ENCODE assay signal across 12 cellular contexts in the genomic region with DNA sequence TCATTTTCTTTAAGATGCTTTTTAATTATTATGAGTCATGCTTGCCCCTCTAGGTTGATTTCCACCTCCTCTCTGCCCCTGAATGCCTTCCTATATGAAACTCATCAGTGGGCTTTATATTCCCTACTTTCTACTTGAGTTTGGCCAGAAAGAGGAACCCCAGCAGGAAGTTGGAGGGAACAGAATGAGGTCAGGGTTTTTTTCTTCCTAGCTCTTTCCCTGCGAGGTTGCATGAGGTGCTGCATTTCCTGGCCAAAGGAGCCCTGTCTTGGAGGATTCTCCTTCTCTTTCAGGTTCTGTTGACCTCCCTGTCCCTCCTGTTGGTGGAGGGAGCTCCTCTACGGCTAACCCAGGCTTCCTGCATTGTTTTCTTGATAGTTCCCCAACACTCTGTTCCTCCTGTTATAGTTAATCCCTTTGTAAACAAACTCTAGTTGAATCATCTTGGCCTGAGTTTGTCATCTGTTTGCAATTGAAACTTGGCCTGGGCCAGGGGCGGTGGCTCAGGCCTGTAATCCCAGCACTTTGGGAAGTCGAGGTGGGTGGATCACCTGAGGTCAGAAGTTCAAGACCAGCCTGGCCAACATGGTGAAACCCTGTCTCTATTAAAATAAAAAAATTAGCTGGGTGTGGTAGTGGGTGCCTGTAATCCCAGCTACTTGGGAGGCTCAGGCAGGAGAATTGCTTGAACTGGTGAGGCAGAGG. TPM values are rescaled to one million over a fixed set of nuclear protein-coding genes. Genes with fewer than 3 reads are reported as not detected.
DNase-seq lines count a peak whose midpoint lies in the region; ATAC-seq and TF ChIP-seq lines count a peak whose summit lies in the region.
"Had no signal": no experiment of that assay in that cellular context is flagged by ENCODE, and none has a peak within 500 bp of the region (broad histone marks: within the 10 kb centered on the region; RNA-seq: fewer than 3 reads in every experiment).

No MANE protein-coding gene starts in this region.

- no peak overlapping the region for H2AK5ac ChIP-seq in IMR-90 (ENCODE audit: low read depth, low read length)
- no peak overlapping the region for H2AK5ac ChIP-seq in mesendoderm (ENCODE audit: low read length)

- no TSS peak for BruUV-seq in IMR-90 (replicated peaks; lab: Mats Ljungman, UMichigan)

- H2BK5ac ChIP-seq in IMR-90 (ENCODE audit: low read depth, low read length, poor library complexity, severe bottlenecking) (no peak overlapping the region), mesendoderm (ENCODE audit: low read length) (no peak overlapping the region)

- peaks cover 8% of the 10 kb centered on the region for H3K9me3 Mint-ChIP-seq in WTC11
- peaks cover 9 to 11% of the 10 kb centered on the region in 2 donors for H3K9me3 Mint-ChIP-seq in activated naive CD4-positive, alpha-beta T cell treated with anti-CD3 and anti-CD28 coated beads, Interleukin-2, amount 50 U/mL, for 72 hours

- peak overlapping the region; percentile 43; the same call in 1 of the 2 replicates for H3K27ac Mint-ChIP-seq in WTC11
- no peak overlapping the region for H3K27ac Mint-ChIP-seq in activated naive CD4-positive, alpha-beta T cell treated with anti-CD3 and anti-CD28 coated beads, Interleukin-2, amount 50 U/mL, for 72 hours
- H3K27ac Mint-ChIP-seq: T-helper 1 cell treated with Interleukin-12 subunit alpha and Interleukin-12 subunit beta and Interleukin-4 antibody, amounts not matched to agents 30 μg/mL and 1 μg/mL, for 36 hours had no signal

- H2BK120ac ChIP-seq in IMR-90 (ENCODE audit: low read depth, low read length), result no peak overlapping the region
- no peak overlapping the region for H2BK120ac ChIP-seq in mesendoderm (ENCODE audit: low read depth, low read length)

- no peaks in the 10 kb centered on the region for H3K36me3 ChIP-seq in IMR-90 (ENCODE audit: control insufficient read depth, insufficient read depth, low read length)
- H3K36me3 ChIP-seq in mesendoderm (ENCODE audit: control insufficient read depth, insufficient read depth, low read length), result no peaks in the 10 kb centered on the region
- H3K36me3 ChIP-seq in upper lobe of right lung, result no peaks in the 10 kb centered on the region

- H3K36me3 Mint-ChIP-seq in WTC11, result peaks cover 8% of the 10 kb centered on the region
- H3K36me3 Mint-ChIP-seq in activated naive CD4-positive, alpha-beta T cell treated with anti-CD3 and anti-CD28 coated beads, Interleukin-2, amount 50 U/mL, for 72 hours, result peaks cover 11 to 12% of the 10 kb centered on the region in 2 donors

- no peaks in the 10 kb centered on the region for H3K79me2 ChIP-seq in mesendoderm (ENCODE audit: control insufficient read depth, insufficient read depth, low read length)
- H3K79me2 ChIP-seq: parathyroid adenoma had no signal

- no peak for TF ChIP-seq CTCF in IMR-90 (conservative IDR thresholded peaks at IDR 0.05; ENCODE audit: low read depth, low read length)
- TF ChIP-seq CTCF in WTC11 (IDR thresholded peaks at IDR 0.05), result no peak
- TF ChIP-seq CTCF in upper lobe of right lung (IDR thresholded peaks at IDR 0.05), result no peak

- no CpG with 5 or more reads among the region's 4 CpGs for WGBS in IMR-90 (ENCODE audit: extremely low coverage in 2 of 2, insufficient read length in 1 of 2), 2 experiments
- no CpG with 5 or more reads among the region's 4 CpGs for WGBS in mesendoderm (ENCODE audit: extremely low coverage, insufficient coverage, low lambda C conversion rate)

- no peak overlapping the region for H3K27ac ChIP-seq in IMR-90 (ENCODE audit: insufficient read depth, low read length)
- H3K27ac ChIP-seq in mesendoderm (ENCODE audit: low read depth, low read length), result no peak overlapping the region
- no peak overlapping the region for H3K27ac ChIP-seq in upper lobe of right lung
- H3K27ac ChIP-seq: parathyroid adenoma had no signal

- no peak overlapping the region for H3K18ac ChIP-seq in IMR-90 (ENCODE audit: low read depth, low read length)
- no peak overlapping the region for H3K18ac ChIP-seq in mesendoderm (ENCODE audit: low read length)

- DNase-seq in DMS53 (lab: John Stamatoyannopoulos, UW) (peak; percentile 93), IMR-90 (peak; percentile 39), WTC11 (ENCODE audit: low spot score) (no peak), mesendoderm (peak; percentile 72), inferior parietal cortex (ENCODE audit: extremely low spot score) (no peak), upper lobe of right lung (no peak), cerebellar nuclear complex (lab: John Stamatoyannopoulos, UW) (no peak)
- DNase-seq in activated naive CD4-positive, alpha-beta T cell treated with anti-CD3 and anti-CD28 coated beads, Interleukin-2, amount 50 U/mL, for 72 hours (ENCODE audit: low spot score in 2 of 2), result no peak
- DNase-seq: MM.1S; stimulated activated CD8-positive, alpha-beta memory T cell treated with anti-CD3 and anti-CD28 coated beads, Interleukin-4, amount 100 ng/mL, for 48 hours had no signal

- H3K9me3 ChIP-seq in IMR-90 (ENCODE audit: control insufficient read depth, insufficient read depth, low read length) (peaks cover 2% of the 10 kb centered on the region), upper lobe of right lung (no peaks in the 10 kb centered on the region)

- no peak overlapping the region for H3K4me3 Mint-ChIP-seq in WTC11
- H3K4me3 Mint-ChIP-seq: T-helper 1 cell treated with Interleukin-12 subunit alpha and Interleukin-12 subunit beta and Interleukin-4 antibody, amounts not matched to agents 30 μg/mL and 1 μg/mL, for 36 hours had no signal

- no peak overlapping the region for H3K23ac ChIP-seq in IMR-90 (ENCODE audit: low read depth, low read length)
- no peak overlapping the region for H3K23ac ChIP-seq in mesendoderm (ENCODE audit: low read length)

- no peak overlapping the region for H3K4me3 ChIP-seq in IMR-90 (ENCODE audit: insufficient read depth, low read depth, low read length)
- H3K4me3 ChIP-seq in mesendoderm (ENCODE audit: low read length), result no peak overlapping the region
- H3K4me3 ChIP-seq in upper lobe of right lung, result no peak overlapping the region

- no peak overlapping the region for H2AK9ac ChIP-seq in IMR-90 (replicated peaks; ENCODE audit: low read depth, low read length, poor library complexity)

- ATAC-seq in IMR-90 (ENCODE audit: low read depth), result peak; percentile 81
- peak; percentile 67 for ATAC-seq in WTC11
- no peak for ATAC-seq in upper lobe of right lung
- ATAC-seq in activated naive CD4-positive, alpha-beta T cell treated with anti-CD3 and anti-CD28 coated beads, Interleukin-2, amount 50 U/mL, for 72 hours, result no peak

- H3K27me3 ChIP-seq in IMR-90 (ENCODE audit: control insufficient read depth, insufficient read depth, low read length), result no peaks in the 10 kb centered on the region
- no peaks in the 10 kb centered on the region for H3K27me3 ChIP-seq in mesendoderm (ENCODE audit: insufficient read depth, low read length, poor library complexity)
- H3K27me3 ChIP-seq in upper lobe of right lung, result no peaks in the 10 kb centered on the region

- H3K4me1 ChIP-seq in IMR-90 (ENCODE audit: control insufficient read depth, insufficient read depth, low read length), result no peaks in the 10 kb centered on the region
- H3K4me1 ChIP-seq in mesendoderm (ENCODE audit: control insufficient read depth, low read depth, low read length), result no peaks in the 10 kb centered on the region
- no peaks in the 10 kb centered on the region for H3K4me1 ChIP-seq in upper lobe of right lung
- H3K4me1 ChIP-seq: parathyroid adenoma had no signal

- POLR2A ChIA-PET in IMR-90 (lab: Charles Lee; ENCODE audit: unreplicated experiment) (no interaction called here), WTC11 (lab: Charles Lee) (interaction anchor here (0.7 kb wide), 1 partner anchor 49 kb away, joined by 4 read pairs; no protein-coding TSS in a partner anchor)

- H2BK15ac ChIP-seq in IMR-90 (ENCODE audit: low read depth, low read length), result no peak overlapping the region
- H2BK15ac ChIP-seq in mesendoderm (replicated peaks; ENCODE audit: low read depth), result no peak overlapping the region

- H4K5ac ChIP-seq in IMR-90 (ENCODE audit: low read depth, low read length) (no peak overlapping the region), mesendoderm (ENCODE audit: low read length) (no peak overlapping the region)

- no peaks in the 10 kb centered on the region for H4K20me1 ChIP-seq in IMR-90 (ENCODE audit: insufficient read depth, low read length)

- peaks cover 5% of the 10 kb centered on the region; the same call in 1 of the 2 replicates for H3K4me1 Mint-ChIP-seq in WTC11

- no peak overlapping the region for H2BK20ac ChIP-seq in IMR-90 (ENCODE audit: low read depth, low read length)

- no peak overlapping the region for H4K91ac ChIP-seq in IMR-90 (ENCODE audit: insufficient read depth, low read depth, low read length)

- H3K9ac ChIP-seq in IMR-90 (ENCODE audit: low read depth, low read length), result no peak overlapping the region
- no peak overlapping the region for H3K9ac ChIP-seq in mesendoderm (ENCODE audit: low read length)
- H3K9ac ChIP-seq: parathyroid adenoma had no signal

- no peak overlapping the region for H3K4ac ChIP-seq in IMR-90 (ENCODE audit: low read depth, low read length)
- no peak overlapping the region for H3K4ac ChIP-seq in mesendoderm (ENCODE audit: low read depth, low read length)

- no peaks in the 10 kb centered on the region for H3K9me1 ChIP-seq in IMR-90 (ENCODE audit: insufficient read depth, low read length)

- H3K4me2 ChIP-seq in IMR-90 (ENCODE audit: low read depth, low read length) (no peak overlapping the region), mesendoderm (ENCODE audit: low read length) (no peak overlapping the region)

- in situ Hi-C loops in IMR-90 (cut with MboI; ENCODE audit: low sequenced_read_pairs), result no loop called here

- CTCF ChIA-PET in IMR-90 (lab: Yijun Ruan, JAX), result interaction anchor here (0.7 kb wide), 1 partner anchor 1999 kb away, joined by 7 read pairs; no protein-coding TSS in a partner anchor
- CTCF ChIA-PET in WTC11 (lab: Charles Lee), result no interaction called here

- H3K56ac ChIP-seq in IMR-90 (ENCODE audit: extremely low read depth, insufficient read depth, low read length), result no peak overlapping the region
- no peak overlapping the region for H3K56ac ChIP-seq in mesendoderm (ENCODE audit: low read length)

- no peak for TF ChIP-seq POLR2A in IMR-90 (IDR thresholded peaks at IDR 0.05; ENCODE audit: low read depth, low read length)

- H3K79me1 ChIP-seq in IMR-90 (ENCODE audit: low read depth in 1 of 2, low read length in 2 of 2) (no peaks in the 10 kb centered on the region), mesendoderm (ENCODE audit: low read length) (no peaks in the 10 kb centered on the region)

- no peak overlapping the region for H3K14ac ChIP-seq in IMR-90 (replicated peaks; ENCODE audit: low read depth, low read length)

- no peak for TF ChIP-seq RAD21 in IMR-90 (IDR thresholded peaks at IDR 0.05; ENCODE audit: low read length)

- H2AFZ ChIP-seq in IMR-90 (replicated peaks; ENCODE audit: low read length, poor library complexity), result no peak overlapping the region
- H2AFZ ChIP-seq: parathyroid adenoma had no signal

- intact Hi-C loops in IMR-90 (cut with micrococcal nuclease), result loop anchor here (10.0 kb wide), 1 partner anchor 895 kb away; no protein-coding TSS in a partner anchor
- intact Hi-C loops in upper lobe of right lung (cut with DNase I), result no loop called here

- H3K27me3 Mint-ChIP-seq in WTC11 (ENCODE audit: low read depth), result no peaks in the 10 kb centered on the region

- H4K8ac ChIP-seq in IMR-90 (ENCODE audit: low read depth in 2 of 2, low read length in 2 of 2), result no peak overlapping the region
- H4K8ac ChIP-seq in mesendoderm (ENCODE audit: low read depth, low read length), result no peak overlapping the region

- dilution Hi-C loops in IMR-90 (cut with HindIII; ENCODE audit: low sequenced_read_pairs, unreplicated experiment), result no loop called here

RNA-seq across cellular contexts. Expression of a gene that starts 15.3 kb away (rescaled TPM):
- total RNA-seq in IMR-90 (2012; rRNA removed), result not detected in 2 replicates
- not detected in 2 replicates for polyA plus RNA-seq in IMR-90 (2012; rRNA removed)
- polyA plus RNA-seq in IMR-90 (2012; cell fraction: cytosol; rRNA removed), result not detected in 2 replicates
- polyA plus RNA-seq in IMR-90 (2012; cell fraction: nucleus; rRNA removed; ENCODE audit: low replicate concordance), result not detected in 2 replicates
- total RNA-seq in WTC11 (2021), result not detected in 3 replicates
- not detected for polyA plus RNA-seq in mesendoderm (2013, experiment 1 of 2)
- not detected for polyA plus RNA-seq in mesendoderm (2013, experiment 2 of 2)
- not detected for total RNA-seq in upper lobe of right lung
- not detected for total RNA-seq in activated naive CD4-positive, alpha-beta T cell treated with anti-CD3 and anti-CD28 coated beads, Interleukin-2, amount 50 U/mL, for 72 hours

RNA-seq across cellular contexts. Expression of a gene that starts 52.2 kb away (rescaled TPM):
- total RNA-seq in IMR-90 (2012; rRNA removed) (126 and 163 TPM in 2 replicates), WTC11 (2021) (67.8 to 72.3 TPM (median 68.3 TPM) in 3 replicates), upper lobe of right lung (78.9 TPM)
- polyA plus RNA-seq in IMR-90 (2012; rRNA removed), result 113 and 124 TPM in 2 replicates
- 7.5 and 23.1 TPM in 2 replicates for polyA plus RNA-seq in IMR-90 (2012; cell fraction: cytosol; rRNA removed)
- 9.0 and 67.1 TPM in 2 replicates for polyA plus RNA-seq in IMR-90 (2012; cell fraction: nucleus; rRNA removed; ENCODE audit: low replicate concordance)
- polyA plus RNA-seq in mesendoderm (2013, experiment 1 of 2), result 60.5 TPM
- polyA plus RNA-seq in mesendoderm (2013, experiment 2 of 2), result 60.6 TPM
- total RNA-seq in activated naive CD4-positive, alpha-beta T cell treated with anti-CD3 and anti-CD28 coated beads, Interleukin-2, amount 50 U/mL, for 72 hours, result 10 to 100 TPM; 23.5 to 55.2 TPM

Comparison
In these comparisons a context has a peak if more than half of its experiments do, and no peak if none do; other contexts are left out.
1. DNase-seq: peak in DMS53 (single experiment), IMR-90 (single experiment) and mesendoderm (single experiment); none in WTC11 (single experiment), inferior parietal cortex (single experiment), upper lobe of right lung (single experiment), activated naive CD4-positive, alpha-beta T cell treated with anti-CD3 and anti-CD28 coated beads, Interleukin-2, amount 50 U/mL, for 72 hours (0 of 2) and cerebellar nuclear complex (0 of 2).
2. ATAC-seq: peak in IMR-90 (single experiment) and WTC11 (single experiment); none in upper lobe of right lung (single experiment) and activated naive CD4-positive, alpha-beta T cell treated with anti-CD3 and anti-CD28 coated beads, Interleukin-2, amount 50 U/mL, for 72 hours (0 of 2).